In the genomic region with DNA sequence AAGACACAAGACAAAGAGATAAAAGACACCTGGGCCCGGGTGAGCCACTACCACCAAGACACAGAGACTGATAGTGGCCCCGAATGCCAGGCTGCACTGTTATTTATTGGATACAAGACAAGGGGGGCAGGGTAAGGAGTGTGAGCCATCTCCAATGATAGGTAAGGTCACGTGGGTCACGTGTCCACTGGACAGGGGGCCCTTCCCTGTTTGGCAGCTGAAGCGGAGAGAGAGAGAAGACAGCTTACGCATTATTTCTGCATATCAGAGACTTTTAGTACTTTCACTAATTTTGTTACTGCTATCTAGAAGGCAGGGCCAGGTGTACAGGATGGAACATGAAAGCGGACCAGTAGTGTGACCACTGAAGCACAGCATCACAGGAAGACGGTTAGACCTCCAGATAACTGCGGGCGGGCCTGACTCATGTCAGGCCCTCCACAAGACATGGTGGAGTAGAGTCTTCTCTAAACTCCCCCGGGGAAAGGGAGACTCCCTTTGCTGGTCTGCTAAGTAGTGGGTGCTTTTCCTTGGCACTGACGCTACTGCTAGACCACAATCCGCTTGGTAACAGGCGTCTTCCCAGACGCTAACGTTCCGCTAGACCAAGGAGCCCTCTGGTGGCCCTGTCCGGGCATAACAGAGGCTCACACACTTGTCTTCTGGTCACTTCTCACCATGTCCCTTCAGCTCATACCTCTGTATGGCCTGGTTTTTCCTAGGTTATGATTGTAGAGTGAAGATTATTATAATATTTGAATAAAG, we compare ENCODE assay signal across 8 cellular contexts. TPM values are rescaled to one million over a fixed set of nuclear protein-coding genes. Genes with fewer than 3 reads are reported as not detected.
DNase-seq lines count a peak whose midpoint lies in the region; TF ChIP-seq lines count a peak whose summit lies in the region.
"Not testable (repeated sequence)": the region's sequence is repeated elsewhere in the genome, so short reads cannot be mapped to it uniquely, and the experiment has no call there.

No MANE protein-coding gene starts in this region.

- TF ChIP-seq CTCF in Loucy (conservative IDR thresholded peaks at IDR 0.05; ENCODE audit: low read length) (peak; percentile 58), esophagus squamous epithelium (IDR thresholded peaks at IDR 0.05) (peak in 5 of 6 experiments; percentile 29 to 57 (median 39)), kidney epithelial cell (IDR thresholded peaks at IDR 0.05; ENCODE audit: insufficient read depth, low read length, poor library complexity, severe bottlenecking) (peak; percentile 26)

- peaks cover 16% of the 10 kb centered on the region for H3K4me1 Mint-ChIP-seq in activated naive CD8-positive, alpha-beta T cell treated with anti-CD3 and anti-CD28 coated beads for 36 hours

- peaks cover 20% of the 10 kb centered on the region for H3K36me3 Mint-ChIP-seq in activated naive CD8-positive, alpha-beta T cell treated with anti-CD3 and anti-CD28 coated beads for 36 hours

- H3K4me1 ChIP-seq in Loucy (ENCODE audit: insufficient read depth, low read length, poor library complexity, severe bottlenecking), result not testable (repeated sequence)
- H3K4me1 ChIP-seq in esophagus squamous epithelium, result peaks cover 0 to 16% (median 9%) of the 10 kb centered on the region in 3 donors

- H3K27me3 ChIP-seq in Loucy (ENCODE audit: insufficient read depth, low read length, poor library complexity, severe bottlenecking); esophagus squamous epithelium; kidney epithelial cell (ENCODE audit: control insufficient read depth, insufficient read depth, low read length): not testable (repeated sequence)

- H4K20me1 ChIP-seq in Loucy (ENCODE audit: insufficient read depth, low read length, poor library complexity, severe bottlenecking), result not testable (repeated sequence)

- not testable (repeated sequence) for TF ChIP-seq POLR2A in esophagus squamous epithelium (IDR thresholded peaks at IDR 0.05)

- not testable (repeated sequence) for H3K27me3 Mint-ChIP-seq in activated naive CD8-positive, alpha-beta T cell treated with anti-CD3 and anti-CD28 coated beads for 36 hours

- not testable (repeated sequence) for H3K9me3 ChIP-seq in Loucy (ENCODE audit: insufficient read depth, low read depth, low read length)
- peaks cover 0 to 30% (median 0%) of the 10 kb centered on the region in 3 donors for H3K9me3 ChIP-seq in esophagus squamous epithelium

- H3K27ac Mint-ChIP-seq in activated naive CD8-positive, alpha-beta T cell treated with anti-CD3 and anti-CD28 coated beads for 36 hours, result not testable (repeated sequence)

- H3K4me3 ChIP-seq in Loucy (ENCODE audit: low read length, poor library complexity, severe bottlenecking); esophagus squamous epithelium; kidney epithelial cell (ENCODE audit: low read depth, low read length); skeletal muscle cell (ENCODE audit: low read depth, low read length): not testable (repeated sequence)

- not testable (repeated sequence) for H3F3A ChIP-seq in Loucy (ENCODE audit: low read depth)

- intact Hi-C loops in esophagus squamous epithelium (cut with DNase I), result not testable (repeated sequence)

- peaks cover 12% of the 10 kb centered on the region; the same call in 1 of the 2 replicates for H3K79me2 ChIP-seq in Loucy (ENCODE audit: insufficient read depth, low read length)

- H3K27ac ChIP-seq in esophagus squamous epithelium, result not testable (repeated sequence)

- not testable (repeated sequence) for H3K9me2 ChIP-seq in Loucy (replicated peaks; ENCODE audit: low read depth, low read length)

- not testable (repeated sequence) for H3K36me3 ChIP-seq in Loucy (ENCODE audit: insufficient read depth, low read length); esophagus squamous epithelium; kidney epithelial cell (ENCODE audit: control insufficient read depth, insufficient read depth, low read length)

- H3K9me3 Mint-ChIP-seq in activated naive CD8-positive, alpha-beta T cell treated with anti-CD3 and anti-CD28 coated beads for 36 hours, result peaks cover 17% of the 10 kb centered on the region

- 60 to 67% methylated on average over 18 of the region's 18 CpGs for WGBS in esophagus squamous epithelium, 2 donors

- H3K4me3 Mint-ChIP-seq in activated naive CD8-positive, alpha-beta T cell treated with anti-CD3 and anti-CD28 coated beads for 36 hours, result not testable (repeated sequence)

- not testable (repeated sequence) for H3K9ac ChIP-seq in Loucy (ENCODE audit: low read depth, low read length, poor library complexity, severe bottlenecking)

- H2AFZ ChIP-seq in Loucy (ENCODE audit: low read length), result not testable (repeated sequence)

- H3K4me2 ChIP-seq in Loucy (ENCODE audit: low read depth, low read length, poor library complexity, severe bottlenecking), result not testable (repeated sequence)

- DNase-seq in 8988T (peak; percentile 87), ELR (ENCODE audit: low read depth) (peak; percentile 69), SHP77 (lab: John Stamatoyannopoulos, UW) (peak; percentile 2 to 16), skeletal muscle cell (ENCODE audit: low read depth) (peak; percentile 8)
- peak; percentile 41 for DNase-seq in activated naive CD8-positive, alpha-beta T cell treated with anti-CD3 and anti-CD28 coated beads for 36 hours
- DNase-seq in esophagus squamous epithelium (lab: John Stamatoyannopoulos, UW); kidney epithelial cell (ENCODE audit: low read depth): not testable (repeated sequence)

RNA-seq across cellular contexts. Expression of gene ZNF566, which starts 3.5 kb away (rescaled TPM):
- total RNA-seq in activated naive CD8-positive, alpha-beta T cell treated with anti-CD3 and anti-CD28 coated beads for 36 hours, result 1 to 10 TPM; 6.0 to 7.8 TPM
- total RNA-seq in esophagus squamous epithelium, result 10 to 100 TPM in 1 of 4 donors, 1 to 10 TPM in 3; 4.5 to 13.0 (median 7.4) TPM
- 4.8 and 9.9 TPM in 2 replicates for total RNA-seq in kidney epithelial cell

RNA-seq across cellular contexts. Expression of gene ZNF260, which starts 35.2 kb away (rescaled TPM):
- 1 to 10 TPM; 6.2 to 8.3 TPM for total RNA-seq in activated naive CD8-positive, alpha-beta T cell treated with anti-CD3 and anti-CD28 coated beads for 36 hours
- total RNA-seq in esophagus squamous epithelium (10 to 100 TPM in 1 of 4 donors, 1 to 10 TPM in 3; 3.7 to 13.4 (median 7.4) TPM), kidney epithelial cell (18.6 and 19.4 TPM in 2 replicates)
